Comparison of ENCODE assay signal across 9 cellular contexts in the genomic region with DNA sequence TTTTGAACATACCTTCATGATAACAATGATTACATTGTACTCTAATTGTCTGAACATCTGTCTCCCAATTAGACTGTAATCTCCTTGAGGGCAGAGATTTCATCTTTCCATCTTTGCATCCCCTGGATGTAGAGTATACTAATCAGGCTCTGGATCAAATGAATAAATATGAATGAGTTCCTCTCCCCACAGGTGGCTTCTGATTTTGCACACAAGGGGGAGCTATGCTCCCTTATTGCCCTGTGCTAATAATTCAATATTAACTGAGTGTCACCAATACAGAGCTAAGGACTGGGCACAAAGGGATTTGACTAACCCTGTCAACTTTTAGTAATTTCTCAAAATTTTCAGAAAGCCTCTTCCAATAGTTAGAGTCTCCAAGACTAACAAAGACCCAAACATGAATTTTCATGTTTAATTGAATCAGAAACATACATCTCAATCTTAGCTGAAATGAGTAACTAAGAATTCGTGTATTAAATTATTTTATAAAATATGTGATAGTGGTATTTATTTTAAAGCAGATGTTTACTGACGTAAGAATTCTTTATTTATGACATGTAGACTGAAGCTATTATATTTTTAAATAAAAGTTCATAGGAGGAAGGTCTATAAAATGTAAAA. TPM values are rescaled to one million over a fixed set of nuclear protein-coding genes. Genes with fewer than 3 reads are reported as not detected.
DNase-seq lines count a peak whose midpoint lies in the region; ATAC-seq and TF ChIP-seq lines count a peak whose summit lies in the region.
"Had no signal": no experiment of that assay in that cellular context is flagged by ENCODE, and none has a peak within 500 bp of the region (broad histone marks: within the 10 kb centered on the region; RNA-seq: fewer than 3 reads in every experiment).

No MANE protein-coding gene starts in this region.

- H3K4me1 ChIP-seq in DOHH2 (ENCODE audit: control insufficient read depth, low read length): no peaks in the 10 kb centered on the region

- in situ Hi-C loops in brain microvascular endothelial cell (cut with HindIII; ENCODE audit: low pct_ligation_motif_present, low sequenced_read_pairs): no loop called here

- H3K27ac ChIP-seq in DOHH2 (ENCODE audit: low read depth, low read length): no peak overlapping the region
- H3K27ac ChIP-seq in brain microvascular endothelial cell: no peak overlapping the region

- POLR2A ChIA-PET in naive thymus-derived CD8-positive, alpha-beta T cell (lab: Charles Lee): interaction anchor here (0.6 kb wide), 1 partner anchor 149 kb away, joined by 3 read pairs; no protein-coding TSS in a partner anchor

- H3K4me3 Mint-ChIP-seq in naive thymus-derived CD8-positive, alpha-beta T cell: no peak overlapping the region

- H3K27ac Mint-ChIP-seq in naive thymus-derived CD8-positive, alpha-beta T cell: no peak overlapping the region

- ATAC-seq in naive thymus-derived CD8-positive, alpha-beta T cell: peak; percentile 62 to 64
- no peak for ATAC-seq in GM21515 (IDR thresholded peaks at IDR 0.05; ENCODE audit: unreplicated experiment)

- DNase-seq in A172 (ENCODE audit: low spot score): peak; percentile 46
- peak; percentile 22 for DNase-seq in NCI-H82 treated with DMSO at 0.1 percent for 48 hours (lab: John Stamatoyannopoulos, UW; ENCODE audit: unreplicated experiment)
- DNase-seq in brain microvascular endothelial cell: peak; percentile 28
- peak in 5 of 10 donors; percentile 23 to 43 (median 41) for DNase-seq in naive thymus-derived CD8-positive, alpha-beta T cell
- DNase-seq in SIG-M5 treated with dmso at 0.1 percent for 504 hours (lab: John Stamatoyannopoulos, UW; ENCODE audit: unreplicated experiment): no peak
- DNase-seq in NCI-H128 (lab: John Stamatoyannopoulos, UW; ENCODE audit: unreplicated experiment): no peak

- H3K9me3 Mint-ChIP-seq in naive thymus-derived CD8-positive, alpha-beta T cell: no peaks in the 10 kb centered on the region

- peak; percentile 77 for TF ChIP-seq CTCF in DOHH2 (IDR thresholded peaks at IDR 0.05; ENCODE audit: low read depth, low read length, poor library complexity, severe bottlenecking)
- TF ChIP-seq CTCF in brain microvascular endothelial cell (IDR thresholded peaks at IDR 0.05; ENCODE audit: low read depth, low read length, missing control alignments): peak; percentile 79

- H3K36me3 ChIP-seq in DOHH2 (ENCODE audit: control insufficient read depth, low read length) (no peaks in the 10 kb centered on the region), brain microvascular endothelial cell (replicated peaks) (no peaks in the 10 kb centered on the region)

- peaks cover 27 to 73% (median 58%) of the 10 kb centered on the region in 5 donors for H3K27me3 Mint-ChIP-seq in naive thymus-derived CD8-positive, alpha-beta T cell

- H3K79me2 ChIP-seq in DOHH2 (ENCODE audit: control insufficient read depth, low read length): no peaks in the 10 kb centered on the region

- H3K36me3 Mint-ChIP-seq in naive thymus-derived CD8-positive, alpha-beta T cell: no peaks in the 10 kb centered on the region

- H3K4me2 ChIP-seq in DOHH2 (ENCODE audit: low read length): no peak overlapping the region

- H4K20me1 ChIP-seq in DOHH2 (ENCODE audit: control insufficient read depth, insufficient read depth, low read depth, low read length): no peaks in the 10 kb centered on the region

- H3F3A ChIP-seq in DOHH2 (ENCODE audit: control insufficient read depth, insufficient read depth): no peaks in the 10 kb centered on the region

- no peaks in the 10 kb centered on the region for H3K9me2 ChIP-seq in DOHH2 (replicated peaks; ENCODE audit: control insufficient read depth, low read length)

- H3K27me3 ChIP-seq in DOHH2 (ENCODE audit: control insufficient read depth, low read length) (peaks cover 22% of the 10 kb centered on the region), brain microvascular endothelial cell (replicated peaks) (peaks cover 36% of the 10 kb centered on the region)

- H3K4me3 ChIP-seq in DOHH2 (ENCODE audit: low read length): no peak overlapping the region
- no peak overlapping the region for H3K4me3 ChIP-seq in brain microvascular endothelial cell (ENCODE audit: low read depth, low read length)

- H3K9me3 ChIP-seq in DOHH2 (ENCODE audit: control insufficient read depth, insufficient read depth, low read length): no peaks in the 10 kb centered on the region

- H3K4me1 Mint-ChIP-seq in naive thymus-derived CD8-positive, alpha-beta T cell: peaks cover 0 to 8% (median 2%) of the 10 kb centered on the region in 4 donors

RNA-seq across cellular contexts. Expression of a gene that starts 3.0 kb away (rescaled TPM):
- not detected in 2 replicates for total RNA-seq in A172 (2014; rRNA removed; shearing (Covaris generic))
- total RNA-seq in naive thymus-derived CD8-positive, alpha-beta T cell: under 1 TPM; 0.77 to 0.81 TPM
- polyA plus RNA-seq in naive thymus-derived CD8-positive, alpha-beta T cell: under 1 TPM in 1 of 3 donors, not detected in 2; 0.26 TPM
- total RNA-seq: glomerular endothelial cell had no signal

RNA-seq across cellular contexts. Expression of a gene that starts 3.1 kb away (rescaled TPM):
- total RNA-seq in A172 (2014; rRNA removed; shearing (Covaris generic)): not detected in 2 replicates
- not detected for total RNA-seq in naive thymus-derived CD8-positive, alpha-beta T cell
- polyA plus RNA-seq in naive thymus-derived CD8-positive, alpha-beta T cell: 1 to 10 TPM in 1 of 3 donors, under 1 TPM in 2; 0.35 to 3.7 (median 0.40) TPM
- total RNA-seq: glomerular endothelial cell had no signal

RNA-seq across cellular contexts. Expression of a gene that starts 12.5 kb away (rescaled TPM):
- total RNA-seq in A172 (2014; rRNA removed; shearing (Covaris generic)): not detected in 2 replicates
- not detected for total RNA-seq in naive thymus-derived CD8-positive, alpha-beta T cell
- not detected for polyA plus RNA-seq in naive thymus-derived CD8-positive, alpha-beta T cell
- total RNA-seq: glomerular endothelial cell had no signal

RNA-seq across cellular contexts. Expression of a gene that starts 12.7 kb away (rescaled TPM):
- 0.17 TPM in 1 of 2 replicates, not detected in the other for total RNA-seq in A172 (2014; rRNA removed; shearing (Covaris generic))
- total RNA-seq in naive thymus-derived CD8-positive, alpha-beta T cell: not detected
- not detected for polyA plus RNA-seq in naive thymus-derived CD8-positive, alpha-beta T cell
- total RNA-seq: glomerular endothelial cell had no signal

Comparison
In these comparisons a context has a peak if more than half of its experiments do, and no peak if none do; other contexts are left out.
1. DNase-seq: peak in A172 (single experiment), NCI-H82 treated with DMSO at 0.1 percent for 48 hours (single experiment) and brain microvascular endothelial cell (single experiment); none in SIG-M5 treated with dmso at 0.1 percent for 504 hours (single experiment) and NCI-H128 (single experiment).